ENCODE assay signal across 12 cellular contexts in genomic region chr19:45104658-45105384, GRCh38. TPM values are rescaled to one million over a fixed set of nuclear protein-coding genes. Genes with fewer than 3 reads are reported as not detected.
A peak's percentile ranks its signal among the peaks of the same experiment; 100 is the strongest.
DNase-seq lines count a peak whose midpoint lies in the region; ATAC-seq and TF ChIP-seq lines count a peak whose summit lies in the region.
"Had no signal": no experiment of that assay in that cellular context is flagged by ENCODE, and none has a peak within 500 bp of the region (broad histone marks: within the 10 kb centered on the region; RNA-seq: fewer than 3 reads in every experiment).

No MANE protein-coding gene starts in this region.

- H3K4me1 ChIP-seq in BLaER1 treated with 17β-estradiol and CSF1 and Interleukin-3, amounts not matched to agents 10 nM and 100 nM, result peaks cover 87 to 100% (median 100%) of the 10 kb centered on the region in 10 experiments
- H3K4me1 ChIP-seq in DND-41 (ENCODE audit: insufficient read depth, low read length) (no peaks in the 10 kb centered on the region), mucosa of stomach (ENCODE audit: control insufficient read depth, insufficient read depth, low read length) (peaks cover 62% of the 10 kb centered on the region)

- ATAC-seq in DND-41 (ENCODE audit: insufficient read depth, low read depth) (peak; percentile 60), GM18505 (IDR thresholded peaks at IDR 0.05; ENCODE audit: unreplicated experiment) (no peak)
- ATAC-seq in activated CD8-positive, alpha-beta T cell treated with anti-CD3 and anti-CD28 coated beads for 36 hours, result peak; percentile 47

- peak overlapping the region; percentile 70 to 99 (median 96) for H3K4me2 ChIP-seq in BLaER1 treated with 17β-estradiol and CSF1 and Interleukin-3, amounts not matched to agents 10 nM and 100 nM
- no peak overlapping the region for H3K4me2 ChIP-seq in DND-41 (ENCODE audit: insufficient read depth, low read length)

- H3K4me3 Mint-ChIP-seq in activated CD8-positive, alpha-beta T cell treated with anti-CD3 and anti-CD28 coated beads for 36 hours, result peak overlapping the region; percentile 37
- H3K4me3 Mint-ChIP-seq in osteocyte (ENCODE audit: unreplicated experiment), result no peak overlapping the region

- intact Hi-C loops in activated CD8-positive, alpha-beta T cell treated with anti-CD3 and anti-CD28 coated beads for 36 hours (cut with micrococcal nuclease), result no loop called here

- TF ChIP-seq CTCF in DND-41 (IDR thresholded peaks at IDR 0.05; ENCODE audit: borderline replicate concordance, extremely low read depth, low read length, poor library complexity, severe bottlenecking) (no peak), osteocyte (IDR thresholded peaks at IDR 0.05) (no peak), foreskin fibroblast (IDR thresholded peaks at IDR 0.05; ENCODE audit: low read depth, low read length) (no peak)
- no peak for TF ChIP-seq CTCF in activated CD8-positive, alpha-beta T cell treated with anti-CD3 and anti-CD28 coated beads for 36 hours (IDR thresholded peaks at IDR 0.05)

- H4K20me1 ChIP-seq in BLaER1 treated with 17β-estradiol and CSF1 and Interleukin-3, amounts not matched to agents 10 nM and 100 nM, result peaks cover 59 to 100% (median 98%) of the 10 kb centered on the region in 11 experiments; a peak in 21 of 22 replicates
- peaks cover 87% of the 10 kb centered on the region for H4K20me1 ChIP-seq in DND-41 (ENCODE audit: insufficient read depth, low read length)

- peaks cover 40% of the 10 kb centered on the region for H3K4me1 Mint-ChIP-seq in activated CD8-positive, alpha-beta T cell treated with anti-CD3 and anti-CD28 coated beads for 36 hours (ENCODE audit: low read depth)
- peaks cover 31% of the 10 kb centered on the region for H3K4me1 Mint-ChIP-seq in osteocyte (ENCODE audit: unreplicated experiment)

- CTCF ChIA-PET in activated CD8-positive, alpha-beta T cell treated with anti-CD3 and anti-CD28 coated beads for 36 hours (lab: Charles Lee), result interaction anchor here (0.9 kb wide), 1 partner anchor 14 kb away, joined by 3 read pairs; no protein-coding TSS in a partner anchor

- H3K79me2 ChIP-seq in DND-41 (ENCODE audit: insufficient read depth, low read length), result peaks cover 96% of the 10 kb centered on the region

- H3K9me3 ChIP-seq in BLaER1 treated with 17β-estradiol and CSF1 and Interleukin-3, amounts not matched to agents 10 nM and 100 nM (replicated peaks in 1 of 11), result no peaks in the 10 kb centered on the region
- H3K9me3 ChIP-seq in DND-41 (ENCODE audit: insufficient read depth, low read length, severe bottlenecking) (no peaks in the 10 kb centered on the region), mucosa of stomach (ENCODE audit: control insufficient read depth, low read length) (no peaks in the 10 kb centered on the region)
- H3K9me3 ChIP-seq: breast epithelium had no signal

- DNase-seq in DND-41 (no peak), osteocyte (ENCODE audit: extremely low spot score, unreplicated experiment) (no peak), foreskin fibroblast (no peak), medulla oblongata (ENCODE audit: extremely low spot score) (no peak)
- DNase-seq in activated CD8-positive, alpha-beta T cell treated with anti-CD3 and anti-CD28 coated beads for 36 hours, result peak; percentile 56
- DNase-seq: NCI-H526 had no signal

- H3K4me3 ChIP-seq in BLaER1 treated with 17β-estradiol and CSF1 and Interleukin-3, amounts not matched to agents 10 nM and 100 nM, result peak overlapping the region in 2 of 10 experiments; percentile 7 to 18; a peak in 1 of 20 replicates
- no peak overlapping the region for H3K4me3 ChIP-seq in DND-41 (ENCODE audit: low read depth in 1 of 2, low read length in 2 of 2)
- H3K4me3 ChIP-seq in mucosa of stomach (ENCODE audit: low read length), result no peak overlapping the region
- H3K4me3 ChIP-seq in foreskin fibroblast (ENCODE audit: low read depth in 1 of 2, low read length in 2 of 2), result no peak overlapping the region
- H3K4me3 ChIP-seq: skin epidermis had no signal

- H3K36me3 Mint-ChIP-seq in activated CD8-positive, alpha-beta T cell treated with anti-CD3 and anti-CD28 coated beads for 36 hours (ENCODE audit: low read depth), result peaks cover 3% of the 10 kb centered on the region
- no peaks in the 10 kb centered on the region for H3K36me3 Mint-ChIP-seq in osteocyte (ENCODE audit: unreplicated experiment)

- H3K27ac ChIP-seq in BLaER1 treated with 17β-estradiol and CSF1 and Interleukin-3, amounts not matched to agents 10 nM and 100 nM, result peak overlapping the region in 9 of 11 experiments; percentile 15 to 70 (median 69); a peak in 17 of 22 replicates
- H3K27ac ChIP-seq in DND-41 (ENCODE audit: low read length), result peak overlapping the region; percentile 23; the same call in 1 of the 2 replicates

- H3K27me3 Mint-ChIP-seq in activated CD8-positive, alpha-beta T cell treated with anti-CD3 and anti-CD28 coated beads for 36 hours, result no peaks in the 10 kb centered on the region
- no peaks in the 10 kb centered on the region for H3K27me3 Mint-ChIP-seq in osteocyte (ENCODE audit: unreplicated experiment)

- POLR2A ChIA-PET in activated CD8-positive, alpha-beta T cell treated with anti-CD3 and anti-CD28 coated beads for 36 hours (lab: Charles Lee), result interaction anchor here (1.3 to 1.4 kb wide), 2 partner anchors 10 to 15 kb away, joined by 4 to 5 read pairs; no protein-coding TSS in a partner anchor

- TF ChIP-seq POLR2A in GM18505 (IDR thresholded peaks at IDR 0.05; ENCODE audit: borderline replicate concordance, extremely low read depth, insufficient read depth, insufficient read length), result no peak

- H3K27ac Mint-ChIP-seq in activated CD8-positive, alpha-beta T cell treated with anti-CD3 and anti-CD28 coated beads for 36 hours, result peak overlapping the region; percentile 86
- no peak overlapping the region for H3K27ac Mint-ChIP-seq in osteocyte (ENCODE audit: unreplicated experiment)

- no peaks in the 10 kb centered on the region for H3K9me3 Mint-ChIP-seq in activated CD8-positive, alpha-beta T cell treated with anti-CD3 and anti-CD28 coated beads for 36 hours
- H3K9me3 Mint-ChIP-seq in osteocyte (ENCODE audit: unreplicated experiment), result no peaks in the 10 kb centered on the region

- H3K9ac ChIP-seq in BLaER1 treated with 17β-estradiol and CSF1 and Interleukin-3, amounts not matched to agents 10 nM and 100 nM, result peak overlapping the region in 7 of 11 experiments; percentile 36 to 61 (median 59); a peak in 10 of 22 replicates
- H3K9ac ChIP-seq in DND-41 (ENCODE audit: low read depth, low read length) (no peak overlapping the region), mucosa of stomach (ENCODE audit: low read length) (peak overlapping the region; percentile 38)

- H3K27me3 ChIP-seq in BLaER1 treated with 17β-estradiol and CSF1 and Interleukin-3, amounts not matched to agents 10 nM and 100 nM, result no peaks in the 10 kb centered on the region
- H3K27me3 ChIP-seq in DND-41 (ENCODE audit: insufficient read depth, low read length, poor library complexity) (no peaks in the 10 kb centered on the region), mucosa of stomach (ENCODE audit: control insufficient read depth, insufficient read depth, low read length) (no peaks in the 10 kb centered on the region)
- H3K27me3 ChIP-seq: breast epithelium had no signal

- no peak overlapping the region for H2AFZ ChIP-seq in DND-41 (ENCODE audit: low read depth, low read length)

- H3K36me3 ChIP-seq in BLaER1 treated with 17β-estradiol and CSF1 and Interleukin-3, amounts not matched to agents 10 nM and 100 nM, result peaks cover 0 to 13% (median 10%) of the 10 kb centered on the region in 11 experiments; a peak in 14 of 22 replicates
- peaks cover 17% of the 10 kb centered on the region; the same call in 1 of the 2 replicates for H3K36me3 ChIP-seq in DND-41 (ENCODE audit: insufficient read depth, low read length)
- no peaks in the 10 kb centered on the region for H3K36me3 ChIP-seq in mucosa of stomach (ENCODE audit: control insufficient read depth, insufficient read depth, low read length)
- H3K36me3 ChIP-seq: breast epithelium had no signal

RNA-seq across cellular contexts. Expression of gene PPP1R37, which starts 11.8 kb away (rescaled TPM):
- 10 to 100 TPM; 20.9 to 21.2 TPM for total RNA-seq in activated CD8-positive, alpha-beta T cell treated with anti-CD3 and anti-CD28 coated beads for 36 hours
- total RNA-seq in osteocyte, result 34.8 and 35.4 TPM in 2 replicates

RNA-seq across cellular contexts. Expression of gene GEMIN7, which starts 25.8 kb away (rescaled TPM):
- total RNA-seq in activated CD8-positive, alpha-beta T cell treated with anti-CD3 and anti-CD28 coated beads for 36 hours, result 10 to 100 TPM; 44.1 to 46.8 TPM
- 19.3 and 25.8 TPM in 2 replicates for total RNA-seq in osteocyte

RNA-seq across cellular contexts. Expression of gene ZNF296, which starts 28.5 kb away (rescaled TPM):
- 1 to 10 TPM; 5.0 to 6.3 TPM for total RNA-seq in activated CD8-positive, alpha-beta T cell treated with anti-CD3 and anti-CD28 coated beads for 36 hours
- total RNA-seq in osteocyte, result 0.68 and 0.70 TPM in 2 replicates
- total RNA-seq: M059J had no signal

RNA-seq across cellular contexts. Expression of gene NKPD1, which starts 56.0 kb away (rescaled TPM):
- under 1 TPM; 0.07 to 0.16 TPM for total RNA-seq in activated CD8-positive, alpha-beta T cell treated with anti-CD3 and anti-CD28 coated beads for 36 hours
- total RNA-seq in osteocyte, result 0.18 and 0.35 TPM in 2 replicates
- total RNA-seq: M059J had no signal
